In the genomic region with DNA sequence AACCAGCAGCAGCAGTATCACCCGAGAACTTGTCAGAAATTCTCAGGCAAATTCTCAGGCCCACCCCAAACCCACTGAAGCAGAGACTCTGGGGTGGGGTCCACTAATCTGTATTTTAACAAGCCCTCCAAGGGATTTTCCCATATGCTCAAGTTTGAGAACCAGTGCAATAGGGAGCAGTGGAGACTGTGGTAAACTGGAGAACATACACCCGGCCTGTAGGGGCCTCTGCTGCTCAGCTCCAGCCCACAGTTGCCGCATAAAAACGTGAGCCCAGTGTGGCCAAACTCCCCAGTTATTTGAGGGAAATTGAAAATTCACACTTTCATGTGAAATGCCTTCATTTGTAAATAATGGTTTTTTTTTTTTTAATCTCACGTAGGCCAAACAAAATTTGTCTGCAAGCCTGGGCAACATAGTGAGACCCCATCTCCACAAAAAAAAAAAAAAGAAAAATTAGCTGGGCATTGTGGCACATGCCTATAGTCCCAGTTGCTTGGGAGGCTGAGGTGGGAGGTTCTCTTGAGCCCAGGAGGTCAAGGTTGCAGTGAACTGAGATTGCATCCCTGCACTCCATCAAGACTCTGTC, we compare ENCODE assay signal across 2 cellular contexts.
TF ChIP-seq lines count a peak whose summit lies in the region.

No MANE protein-coding gene starts in this region.

TF ChIP-seq in HepG2, 621 proteins besides CTCF, POLR2A, EP300 and RAD21:
- TF ChIP-seq CHD2 (IDR thresholded peaks at IDR 0.05; ENCODE audit: low read depth, low read length) (no peak), ZNF180 (CRISPR knock-in tag; IDR thresholded peaks at IDR 0.05; ENCODE audit: borderline replicate concordance, low read depth) (peak; percentile 99; the same call in 1 of the 2 replicates), ZFP36 (IDR thresholded peaks at IDR 0.05; ENCODE audit: borderline replicate concordance, low read depth, low read length, partially characterized antibody) (peak; percentile 51), ZNF121 (CRISPR knock-in tag; IDR thresholded peaks at IDR 0.05) (peak; percentile 89), ZNF770 (CRISPR knock-in tag; IDR thresholded peaks at IDR 0.05) (peak; percentile 31; the same call in 1 of the 2 replicates)

TF ChIP-seq in K562, 482 proteins besides CTCF, POLR2A, EP300 and RAD21:
- TF ChIP-seq CBX8 (IDR thresholded peaks at IDR 0.05; ENCODE audit: borderline replicate concordance, extremely low read depth, low read depth, low read length, poor library complexity, severe bottlenecking) (no peak), ARHGAP35 (IDR thresholded peaks at IDR 0.05; ENCODE audit: partially characterized antibody) (no peak), POLR2G (IDR thresholded peaks at IDR 0.05; ENCODE audit: low read depth, low read length) (no peak), CBX5 (IDR thresholded peaks at IDR 0.05; ENCODE audit: borderline replicate concordance, low read depth) (no peak), ATF3 (IDR thresholded peaks at IDR 0.05) (no peak), ATF3 (CRISPR knock-in tag; conservative IDR thresholded peaks at IDR 0.05) (no peak), MAFG (tag; conservative IDR thresholded peaks at IDR 0.05) (no peak), HDAC1 (IDR thresholded peaks at IDR 0.05) (no peak), RHOXF2B (CRISPR knock-in tag; conservative IDR thresholded peaks at IDR 0.05) (no peak), HDAC2 (IDR thresholded peaks at IDR 0.05) (0 out of 2 replicates have a peak, but pooled peaks have one; percentile 27), RBM39 (optimal IDR thresholded peaks at IDR 0.05; ENCODE audit: low read depth, low read length) (no peak), ZNF232 (CRISPR knock-in tag; IDR thresholded peaks at IDR 0.05) (no peak), ADNP (tag; IDR thresholded peaks at IDR 0.05) (0 out of 2 replicates have a peak, but pooled peaks have one; percentile 35), TCF3 (CRISPR knock-in tag; IDR thresholded peaks at IDR 0.05) (no peak), RBM25 (IDR thresholded peaks at IDR 0.05; ENCODE audit: low read depth, low read length, severe bottlenecking) (peak; percentile 74), ILF3 (IDR thresholded peaks at IDR 0.05; ENCODE audit: borderline replicate concordance) (no peak), TAF9B (IDR thresholded peaks at IDR 0.05; ENCODE audit: partially characterized antibody) (no peak), IRF1 (CRISPR knock-in tag; IDR thresholded peaks at IDR 0.05; ENCODE audit: borderline replicate concordance) (no peak), ZNF121 (CRISPR knock-in tag; conservative IDR thresholded peaks at IDR 0.05) (peak; percentile 93), ZBTB8A (IDR thresholded peaks at IDR 0.05; ENCODE audit: partially characterized antibody) (no peak), ZFP36 (IDR thresholded peaks at IDR 0.05; ENCODE audit: low read depth, low read length, partially characterized antibody) (peak; percentile 83), ZFX (CRISPR knock-in tag; IDR thresholded peaks at IDR 0.05) (peak; percentile 6), BCOR (IDR thresholded peaks at IDR 0.05) (0 out of 2 replicates have a peak, but pooled peaks have one; percentile 30), ESRRA (IDR thresholded peaks at IDR 0.05; ENCODE audit: borderline replicate concordance, low read depth) (no peak), PTTG1 (tag; IDR thresholded peaks at IDR 0.05; ENCODE audit: low read depth) (no peak), FUS (optimal IDR thresholded peaks at IDR 0.05; ENCODE audit: low read depth, low read length) (no peak), ZNF586 (CRISPR knock-in tag; conservative IDR thresholded peaks at IDR 0.05) (no peak), SMC3 (conservative IDR thresholded peaks at IDR 0.05; ENCODE audit: insufficient read depth, low read depth, low read length) (no peak)
- TF ChIP-seq, protein P1, sequence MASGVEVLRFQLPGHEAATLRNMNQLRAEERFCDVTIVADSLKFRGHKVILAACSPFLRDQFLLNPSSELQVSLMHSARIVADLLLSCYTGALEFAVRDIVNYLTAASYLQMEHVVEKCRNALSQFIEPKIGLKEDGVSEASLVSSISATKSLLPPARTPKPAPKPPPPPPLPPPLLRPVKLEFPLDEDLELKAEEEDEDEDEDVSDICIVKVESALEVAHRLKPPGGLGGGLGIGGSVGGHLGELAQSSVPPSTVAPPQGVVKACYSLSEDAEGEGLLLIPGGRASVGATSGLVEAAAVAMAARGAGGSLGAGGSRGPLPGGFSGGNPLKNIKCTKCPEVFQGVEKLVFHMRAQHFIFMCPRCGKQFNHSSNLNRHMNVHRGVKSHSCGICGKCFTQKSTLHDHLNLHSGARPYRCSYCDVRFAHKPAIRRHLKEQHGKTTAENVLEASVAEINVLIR (CRISPR knock-in tag; IDR thresholded peaks at IDR 0.05), result no peak
